1 cellular context compared by ENCODE assay signal in the genomic region with DNA sequence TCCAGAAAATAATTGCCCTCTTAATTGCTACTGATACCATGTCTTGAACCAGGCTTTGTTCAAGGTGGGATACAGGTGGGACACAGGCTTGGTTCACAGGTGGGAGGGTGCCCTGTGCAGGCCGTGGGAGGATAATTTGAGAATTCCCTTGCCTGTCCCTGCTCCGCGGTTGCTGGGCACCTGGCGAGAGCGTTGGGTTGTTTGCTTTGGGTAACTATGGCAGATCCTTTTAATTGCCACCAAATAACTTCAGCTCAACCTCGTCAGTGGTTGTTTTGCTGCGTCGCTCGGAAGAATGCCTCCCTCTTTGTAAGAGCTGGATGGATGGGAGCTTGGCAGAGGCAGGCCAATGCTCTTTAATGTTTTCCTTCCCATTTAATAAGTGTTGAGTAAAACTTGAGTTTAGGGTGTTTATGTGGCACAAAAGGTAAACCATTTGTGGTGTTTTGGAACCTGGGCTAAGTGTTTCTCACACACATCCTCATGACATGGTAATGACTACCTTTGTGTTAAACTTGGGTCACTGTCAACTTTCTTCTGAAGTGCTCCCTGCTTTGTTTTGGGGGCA.
TF ChIP-seq lines count a peak whose summit lies in the region.

No MANE protein-coding gene starts in this region.

TF ChIP-seq in HCT116, 20 proteins besides CTCF, POLR2A, EP300 and RAD21:
- TF ChIP-seq, protein P1, sequence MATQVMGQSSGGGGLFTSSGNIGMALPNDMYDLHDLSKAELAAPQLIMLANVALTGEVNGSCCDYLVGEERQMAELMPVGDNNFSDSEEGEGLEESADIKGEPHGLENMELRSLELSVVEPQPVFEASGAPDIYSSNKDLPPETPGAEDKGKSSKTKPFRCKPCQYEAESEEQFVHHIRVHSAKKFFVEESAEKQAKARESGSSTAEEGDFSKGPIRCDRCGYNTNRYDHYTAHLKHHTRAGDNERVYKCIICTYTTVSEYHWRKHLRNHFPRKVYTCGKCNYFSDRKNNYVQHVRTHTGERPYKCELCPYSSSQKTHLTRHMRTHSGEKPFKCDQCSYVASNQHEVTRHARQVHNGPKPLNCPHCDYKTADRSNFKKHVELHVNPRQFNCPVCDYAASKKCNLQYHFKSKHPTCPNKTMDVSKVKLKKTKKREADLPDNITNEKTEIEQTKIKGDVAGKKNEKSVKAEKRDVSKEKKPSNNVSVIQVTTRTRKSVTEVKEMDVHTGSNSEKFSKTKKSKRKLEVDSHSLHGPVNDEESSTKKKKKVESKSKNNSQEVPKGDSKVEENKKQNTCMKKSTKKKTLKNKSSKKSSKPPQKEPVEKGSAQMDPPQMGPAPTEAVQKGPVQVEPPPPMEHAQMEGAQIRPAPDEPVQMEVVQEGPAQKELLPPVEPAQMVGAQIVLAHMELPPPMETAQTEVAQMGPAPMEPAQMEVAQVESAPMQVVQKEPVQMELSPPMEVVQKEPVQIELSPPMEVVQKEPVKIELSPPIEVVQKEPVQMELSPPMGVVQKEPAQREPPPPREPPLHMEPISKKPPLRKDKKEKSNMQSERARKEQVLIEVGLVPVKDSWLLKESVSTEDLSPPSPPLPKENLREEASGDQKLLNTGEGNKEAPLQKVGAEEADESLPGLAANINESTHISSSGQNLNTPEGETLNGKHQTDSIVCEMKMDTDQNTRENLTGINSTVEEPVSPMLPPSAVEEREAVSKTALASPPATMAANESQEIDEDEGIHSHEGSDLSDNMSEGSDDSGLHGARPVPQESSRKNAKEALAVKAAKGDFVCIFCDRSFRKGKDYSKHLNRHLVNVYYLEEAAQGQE (IDR thresholded peaks at IDR 0.05; ENCODE audit: low read depth): no peak
- TF ChIP-seq, protein P2, sequence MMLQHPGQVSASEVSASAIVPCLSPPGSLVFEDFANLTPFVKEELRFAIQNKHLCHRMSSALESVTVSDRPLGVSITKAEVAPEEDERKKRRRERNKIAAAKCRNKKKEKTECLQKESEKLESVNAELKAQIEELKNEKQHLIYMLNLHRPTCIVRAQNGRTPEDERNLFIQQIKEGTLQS (IDR thresholded peaks at IDR 0.05): no peak
- no peak for TF ChIP-seq ZFX (IDR thresholded peaks at IDR 0.05)
- TF ChIP-seq YY1 (IDR thresholded peaks at IDR 0.05; ENCODE audit: extremely low read depth, insufficient replicate concordance, low read depth, low read length): no peak
- TF ChIP-seq POLR2AphosphoS5 (IDR thresholded peaks at IDR 0.05; ENCODE audit: low read depth, low read length): no peak
- no peak for TF ChIP-seq ZNF274 (IDR thresholded peaks at IDR 0.05; ENCODE audit: low read depth, low read length)
- TF ChIP-seq, protein P3, sequence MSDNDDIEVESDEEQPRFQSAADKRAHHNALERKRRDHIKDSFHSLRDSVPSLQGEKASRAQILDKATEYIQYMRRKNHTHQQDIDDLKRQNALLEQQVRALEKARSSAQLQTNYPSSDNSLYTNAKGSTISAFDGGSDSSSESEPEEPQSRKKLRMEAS (IDR thresholded peaks at IDR 0.05): no peak
- TF ChIP-seq SRF (IDR thresholded peaks at IDR 0.05; ENCODE audit: low read depth): no peak
- TF ChIP-seq EGR1 (IDR thresholded peaks at IDR 0.05; ENCODE audit: low read depth): no peak
- TF ChIP-seq EZH2 (IDR thresholded peaks at IDR 0.05): no peak
TF ChIP-seq in HCT116: peak in this region for 0.
